In genomic region chr17:79220715-79221291, GRCh38 we compare ENCODE assay signal across 12 cellular contexts.
A peak's percentile ranks its signal among the peaks of the same experiment; 100 is the strongest.
DNase-seq lines count a peak whose midpoint lies in the region; ATAC-seq and TF ChIP-seq lines count a peak whose summit lies in the region.
"Had no signal": no experiment of that assay in that cellular context is flagged by ENCODE, and none has a peak within 500 bp of the region (broad histone marks: within the 10 kb centered on the region; RNA-seq: fewer than 3 reads in every experiment).

No MANE protein-coding gene starts in this region.

- ATAC-seq in effector memory CD8-positive, alpha-beta T cell (replicated peaks), result no peak
- ATAC-seq in GM18858 (IDR thresholded peaks at IDR 0.05; ENCODE audit: unreplicated experiment) (no peak), HG02938 (IDR thresholded peaks at IDR 0.05; ENCODE audit: unreplicated experiment) (no peak)
- ATAC-seq: left lobe of liver had no signal

- peak overlapping the region; percentile 46 for H2BK15ac ChIP-seq in neuronal stem cell (ENCODE audit: low read length)

- H2BK5ac ChIP-seq in neuronal stem cell (ENCODE audit: low read length), result no peak overlapping the region

- H3K4me2 ChIP-seq in neuronal stem cell (ENCODE audit: insufficient read depth, low read length, poor library complexity, severe bottlenecking), result peak overlapping the region; percentile 28

- H3K9me3 Mint-ChIP-seq in effector memory CD8-positive, alpha-beta T cell, result no peaks in the 10 kb centered on the region
- H3K9me3 Mint-ChIP-seq: T-helper 1 cell treated with Interleukin-12 subunit alpha and Interleukin-12 subunit beta and Interleukin-4 antibody, amounts not matched to agents 30 μg/mL and 1 μg/mL, for 36 hours had no signal

- H3K27me3 ChIP-seq in neuronal stem cell (ENCODE audit: control insufficient read depth in 3 of 3, insufficient read depth in 3 of 3, low read depth in 1 of 3, low read length in 3 of 3), result peaks cover 0 to 80% (median 0%) of the 10 kb centered on the region in 3 experiments

- no peaks in the 10 kb centered on the region for H3K36me3 Mint-ChIP-seq in effector memory CD8-positive, alpha-beta T cell (ENCODE audit: insufficient read depth)

- no peak overlapping the region for H2AFZ ChIP-seq in neuronal stem cell (ENCODE audit: low read length)

- peaks cover 0 to 25% of the 10 kb centered on the region in 2 donors for H3K4me1 ChIP-seq in neuronal stem cell (ENCODE audit: control insufficient read depth in 2 of 2, insufficient read depth in 1 of 2, low read depth in 1 of 2, low read length in 2 of 2)

- H2BK12ac ChIP-seq in neuronal stem cell (ENCODE audit: low read length), result no peak overlapping the region

- H2BK120ac ChIP-seq in neuronal stem cell (ENCODE audit: low read depth, low read length), result no peak overlapping the region

- H3K18ac ChIP-seq in neuronal stem cell (ENCODE audit: low read length), result peak overlapping the region; percentile 36

- H3K4me3 Mint-ChIP-seq in effector memory CD8-positive, alpha-beta T cell, result peak overlapping the region; percentile 55 to 66
- H3K4me3 Mint-ChIP-seq: T-helper 1 cell treated with Interleukin-12 subunit alpha and Interleukin-12 subunit beta and Interleukin-4 antibody, amounts not matched to agents 30 μg/mL and 1 μg/mL, for 36 hours had no signal

- H3K4me3 ChIP-seq in neuronal stem cell (ENCODE audit: low read length in 2 of 2), result peak overlapping the region in 1 of 2 donors; percentile 36
- H3K4me3 ChIP-seq: sigmoid colon had no signal

- H3K27me3 Mint-ChIP-seq in effector memory CD8-positive, alpha-beta T cell, result peaks cover 66 to 99% of the 10 kb centered on the region in 2 donors

- H4K8ac ChIP-seq in neuronal stem cell (ENCODE audit: low read depth, low read length), result no peak overlapping the region

- H3K9ac ChIP-seq in neuronal stem cell (ENCODE audit: low read depth, low read length, poor library complexity), result no peak overlapping the region

- peaks cover 6% of the 10 kb centered on the region in 2 donors for H3K4me1 Mint-ChIP-seq in effector memory CD8-positive, alpha-beta T cell (ENCODE audit: low read depth in 2 of 2)

- H3K14ac ChIP-seq in neuronal stem cell (ENCODE audit: low read length), result no peak overlapping the region

- no peak overlapping the region for H3K23ac ChIP-seq in neuronal stem cell (ENCODE audit: low read depth, low read length, poor library complexity)

- H3K27ac Mint-ChIP-seq in effector memory CD8-positive, alpha-beta T cell, result no peak overlapping the region
- H3K27ac Mint-ChIP-seq: T-helper 1 cell treated with Interleukin-12 subunit alpha and Interleukin-12 subunit beta and Interleukin-4 antibody, amounts not matched to agents 30 μg/mL and 1 μg/mL, for 36 hours had no signal

- in situ Hi-C loops in GM13976 (cut with MboI; ENCODE audit: low sequenced_read_pairs, unreplicated experiment), result no loop called here

- no CpG with 5 or more reads among the region's 21 CpGs for WGBS in neuronal stem cell (ENCODE audit: extremely low coverage in 2 of 2, insufficient read length in 2 of 2, insufficient replicate concordance in 1 of 2), 2 donors

- H2AK5ac ChIP-seq in neuronal stem cell (ENCODE audit: low read depth, low read length), result no peak overlapping the region

- H3K27ac ChIP-seq in neuronal stem cell (replicated peaks; ENCODE audit: low read length), result no peak overlapping the region
- H3K27ac ChIP-seq: sigmoid colon had no signal

- H4K91ac ChIP-seq in neuronal stem cell (ENCODE audit: low read depth, low read length, poor library complexity), result no peak overlapping the region

- H3K4ac ChIP-seq in neuronal stem cell (ENCODE audit: low read length), result no peak overlapping the region

- H3K36me3 ChIP-seq in neuronal stem cell (replicated peaks in 1 of 2; ENCODE audit: control insufficient read depth in 2 of 2, insufficient read depth in 2 of 2, low read length in 2 of 2), result no peaks in the 10 kb centered on the region
- H3K36me3 ChIP-seq: sigmoid colon had no signal

- TF ChIP-seq CTCF in GM13976 (IDR thresholded peaks at IDR 0.05; ENCODE audit: borderline replicate concordance, control extremely low read depth, extremely low read depth, insufficient read depth, missing control alignments), result no peak

- peaks cover 1% of the 10 kb centered on the region for H3K79me1 ChIP-seq in neuronal stem cell (ENCODE audit: low read depth, low read length)

- H3K9me3 ChIP-seq in neuronal stem cell (replicated peaks in 1 of 2; ENCODE audit: control insufficient read depth in 2 of 2, insufficient read depth in 1 of 2, low read depth in 1 of 2, low read length in 2 of 2), result no peaks in the 10 kb centered on the region
- H3K9me3 ChIP-seq: sigmoid colon had no signal

- DNase-seq in activated CD4-positive, alpha-beta T cell treated with anti-CD3 and anti-CD28 coated beads for 48 hours, result peak; percentile 29
- DNase-seq in activated CD4-positive, alpha-beta T cell treated with anti-CD3 and anti-CD28 coated beads, Interleukin-2, amount 50 U/mL, for 4 hours, result no peak
- DNase-seq in NCI-H1694 treated with DMSO at 0.1 percent for 48 hours (lab: John Stamatoyannopoulos, UW) (peak; percentile 23), neuronal stem cell (ENCODE audit: low spot score) (peak; percentile 53), GM13976 (ENCODE audit: low spot score) (no peak)
- DNase-seq in effector memory CD8-positive, alpha-beta T cell, result no peak
- DNase-seq: Karpas-422, sigmoid colon had no signal

Comparison
In these comparisons a context has a peak if more than half of its experiments do, and no peak if none do; other contexts are left out.
1. DNase-seq: peak in activated CD4-positive, alpha-beta T cell treated with anti-CD3 and anti-CD28 coated beads for 48 hours (single experiment), NCI-H1694 treated with DMSO at 0.1 percent for 48 hours (single experiment) and neuronal stem cell (single experiment); none in activated CD4-positive, alpha-beta T cell treated with anti-CD3 and anti-CD28 coated beads, Interleukin-2, amount 50 U/mL, for 4 hours (0 of 2), effector memory CD8-positive, alpha-beta T cell (0 of 3) and GM13976 (single experiment).